13 cellular contexts compared by ENCODE assay signal in genomic region chr7:55078465-55079372, GRCh38. TPM values are rescaled to one million over a fixed set of nuclear protein-coding genes. Genes with fewer than 3 reads are reported as not detected.
DNase-seq lines count a peak whose midpoint lies in the region; ATAC-seq and TF ChIP-seq lines count a peak whose summit lies in the region.
"Had no signal": no experiment of that assay in that cellular context is flagged by ENCODE, and none has a peak within 500 bp of the region (broad histone marks: within the 10 kb centered on the region; RNA-seq: fewer than 3 reads in every experiment).

No MANE protein-coding gene starts in this region.

- TF ChIP-seq CTCF in esophagus squamous epithelium (IDR thresholded peaks at IDR 0.05) (no peak), nephron progenitor cell (IDR thresholded peaks at IDR 0.05) (no peak), spleen (IDR thresholded peaks at IDR 0.05 in 8 of 11, conservative IDR thresholded peaks at IDR 0.05 in 3 of 11) (no peak)

- peaks cover 3% of the 10 kb centered on the region for H3K27me3 Mint-ChIP-seq in nephron progenitor cell (ENCODE audit: low read depth, poor library complexity)
- H3K27me3 Mint-ChIP-seq: effector memory CD8-positive, alpha-beta T cell had no signal

- peak overlapping the region; percentile 31 to 76 (median 66) for H3K27ac ChIP-seq in esophagus squamous epithelium
- H3K27ac ChIP-seq in spleen, result no peak overlapping the region

- intact Hi-C loops in esophagus squamous epithelium (cut with DNase I), result no loop called here
- intact Hi-C loops in spleen (cut with DNase I; ENCODE audit: low total_unique reads), result no loop called here

- TF ChIP-seq POLR2A in esophagus squamous epithelium (IDR thresholded peaks at IDR 0.05) (no peak), spleen (IDR thresholded peaks at IDR 0.05) (no peak)

- H3K36me3 ChIP-seq in esophagus squamous epithelium (peaks cover 0 to 20% (median 0%) of the 10 kb centered on the region in 3 donors), spleen (no peaks in the 10 kb centered on the region)

- DNase-seq in A172 (ENCODE audit: low spot score), result peak; percentile 77
- DNase-seq in HuH-7.5 (ENCODE audit: low spot score), result peak; percentile 89
- no peak for DNase-seq in esophagus squamous epithelium (lab: John Stamatoyannopoulos, UW)
- peak; percentile 22 for DNase-seq in nephron progenitor cell
- DNase-seq in spleen, result no peak
- no peak for DNase-seq in putamen (ENCODE audit: low spot score)
- no peak for DNase-seq in occipital lobe (lab: John Stamatoyannopoulos, UW)
- DNase-seq: effector memory CD8-positive, alpha-beta T cell; EL; NCI-H1694; PC-3 had no signal

- H3K9me3 Mint-ChIP-seq in nephron progenitor cell, result no peaks in the 10 kb centered on the region
- H3K9me3 Mint-ChIP-seq: effector memory CD8-positive, alpha-beta T cell; natural killer cell treated with Interleukin-12 subunit alpha and Interleukin-12 subunit beta and Interleukin-15 and Interleukin-18, amount 100 ng/mL, for 72 hours had no signal

- H3K4me1 ChIP-seq in esophagus squamous epithelium, result peaks cover 18 to 97% (median 52%) of the 10 kb centered on the region in 3 donors
- peaks cover 0 to 37% (median 15%) of the 10 kb centered on the region in 6 donors for H3K4me1 ChIP-seq in spleen

- H3K36me3 Mint-ChIP-seq in nephron progenitor cell (ENCODE audit: low read depth), result no peaks in the 10 kb centered on the region
- H3K36me3 Mint-ChIP-seq: natural killer cell treated with Interleukin-12 subunit alpha and Interleukin-12 subunit beta and Interleukin-15 and Interleukin-18, amount 100 ng/mL, for 72 hours had no signal

- H3K27me3 ChIP-seq in esophagus squamous epithelium (no peaks in the 10 kb centered on the region), spleen (replicated peaks in 1 of 7) (peaks cover 0 to 7% (median 0%) of the 10 kb centered on the region in 7 donors)

- H3K4me3 ChIP-seq in esophagus squamous epithelium (no peak overlapping the region), spleen (no peak overlapping the region)

- H3K9me3 ChIP-seq in esophagus squamous epithelium (no peaks in the 10 kb centered on the region), spleen (no peaks in the 10 kb centered on the region)

- ATAC-seq in HG02759 (IDR thresholded peaks at IDR 0.05; ENCODE audit: unreplicated experiment), result no peak
- ATAC-seq: effector memory CD8-positive, alpha-beta T cell; natural killer cell treated with Interleukin-12 subunit alpha and Interleukin-12 subunit beta and Interleukin-15 and Interleukin-18, amount 100 ng/mL, for 72 hours; PC-3 had no signal

- no peak overlapping the region for H3K27ac Mint-ChIP-seq in nephron progenitor cell
- H3K27ac Mint-ChIP-seq: effector memory CD8-positive, alpha-beta T cell; natural killer cell treated with Interleukin-12 subunit alpha and Interleukin-12 subunit beta and Interleukin-15 and Interleukin-18, amount 100 ng/mL, for 72 hours had no signal

- WGBS in esophagus squamous epithelium, 2 donors, result 69 to 74% methylated on average over 17 to 19 of the region's 42 CpGs
- 82 to 85% (median 84%) methylated on average over 40 to 42 of the region's 42 CpGs for WGBS in spleen, 5 donors

- peaks cover 22% of the 10 kb centered on the region for H3K4me1 Mint-ChIP-seq in nephron progenitor cell

- H3K4me3 Mint-ChIP-seq in nephron progenitor cell, result no peak overlapping the region
- H3K4me3 Mint-ChIP-seq: effector memory CD8-positive, alpha-beta T cell; natural killer cell treated with Interleukin-12 subunit alpha and Interleukin-12 subunit beta and Interleukin-15 and Interleukin-18, amount 100 ng/mL, for 72 hours had no signal

RNA-seq across cellular contexts. Expression of gene EGFR, which starts 59.9 kb away (rescaled TPM):
- 75.4 and 79.3 TPM in 2 replicates for total RNA-seq in A172 (2014; rRNA removed; shearing (Covaris generic))
- total RNA-seq in esophagus squamous epithelium (100 to 1,000 TPM in 1 of 4 donors, 10 to 100 TPM in 3; 66.1 to 108 (median 72.3) TPM), spleen (10 to 100 TPM; 15.1 to 35.2 (median 27.9) TPM), occipital lobe (9.4 TPM)
- 1 to 10 TPM; 1.1 to 2.3 (median 1.6) TPM for polyA plus RNA-seq in spleen
- total RNA-seq: natural killer cell treated with Interleukin-12 subunit alpha and Interleukin-12 subunit beta and Interleukin-15 and Interleukin-18, amount 100 ng/mL, for 72 hours had no signal

Comparison
In these comparisons a context has a peak if more than half of its experiments do, and no peak if none do; other contexts are left out.
1. DNase-seq: peak in A172 (single experiment), HuH-7.5 (single experiment) and nephron progenitor cell (single experiment); none in esophagus squamous epithelium (single experiment), spleen (single experiment), putamen (single experiment) and occipital lobe (single experiment).
2. H3K27ac ChIP-seq: peak in esophagus squamous epithelium (4 of 4); none in spleen (0 of 8).